Comparison of ENCODE assay signal across 8 cellular contexts in genomic region chr15:77070500-77071337, GRCh38.
DNase-seq lines count a peak whose midpoint lies in the region; ATAC-seq lines count a peak whose summit lies in the region.

TSPAN3 (minus strand) TSS chr15:77071109; CDS start chr15:77070954, 155 bp downstream.

- H3K4me2 ChIP-seq in BLaER1, result peak within 1 kb of the TSS; percentile 96

- H3K9ac ChIP-seq in BLaER1, result peak within 1 kb of the TSS; percentile 100

- DNase-seq in NCI-H526 (lab: John Stamatoyannopoulos, UW), result peak; percentile 80 to 98
- DNase-seq in activated CD4-positive, alpha-beta T cell treated with anti-CD3 and anti-CD28 coated beads for 48 hours, result peak; percentile 95
- DNase-seq in kidney tubule cell (ENCODE audit: low spot score), result peak; percentile 93
- peak; percentile 81 to 82 for DNase-seq in stimulated activated CD4-positive, alpha-beta T cell treated with anti-CD3 and anti-CD28 coated beads, Interleukin-1b, Interleukin-23, amount 100 ng/mL, for 1 hour (ENCODE audit: low read depth in 2 of 2)

- H4K20me1 ChIP-seq in BLaER1, result peaks cover 48% of the 10 kb centered on the region

- peaks cover 18% of the 10 kb centered on the region; the same call in 1 of the 2 replicates for H3K36me3 ChIP-seq in BLaER1

- no peaks in the 10 kb centered on the region for H3K9me3 ChIP-seq in BLaER1

- H3K4me1 ChIP-seq in BLaER1, result peaks cover 36% of the 10 kb centered on the region

- ATAC-seq in GM19328 (IDR thresholded peaks at IDR 0.05; ENCODE audit: unreplicated experiment) (peak; percentile 91), HG03469 (IDR thresholded peaks at IDR 0.05; ENCODE audit: unreplicated experiment) (peak; percentile 84)

- H3K4me3 ChIP-seq in BLaER1, result peak within 1 kb of the TSS; percentile 99

- H3K27ac ChIP-seq in BLaER1 (peak within 1 kb of the TSS; percentile 100), cingulate gyrus (ENCODE audit: low read depth, low read length) (peak within 1 kb of the TSS; percentile 80)

- H3K27me3 ChIP-seq in BLaER1, result no peaks in the 10 kb centered on the region

Comparison
In these comparisons a context has a peak if more than half of its experiments do, and no peak if none do; other contexts are left out.
1. Peak in every context shown above with its lines: DNase-seq, ATAC-seq, H3K4me3 ChIP-seq and H3K27ac ChIP-seq.